In genomic region chr5:169158764-169159163, GRCh38 we compare ENCODE assay signal across 34 cellular contexts.
"Had no signal": no experiment of that assay in that cellular context is flagged by ENCODE, and none has a peak within 500 bp of the region (broad histone marks: within the 10 kb centered on the region; RNA-seq: fewer than 3 reads in every experiment).

No MANE protein-coding gene starts in this region.

- H3K4me3 ChIP-seq: MG63 had no signal

- DNase-seq: Kasumi-1, MG63, MM.1S, MV-4-11, NCI-H1048, NCI-H1092, NCI-H1092 treated with DMSO at 0.1 percent for 48 hours, NCI-H1105, NCI-H1105 treated with DMSO at 0.1 percent for 48 hours, NCI-H1417, NCI-H1417 treated with DMSO at 0.1 percent for 48 hours, NCI-H1436, NCI-H1436 treated with DMSO at 0.1 percent for 48 hours, NCI-H146, NCI-H1694, NCI-H1694 treated with DMSO at 0.1 percent for 48 hours, NCI-H187, NCI-H187 treated with DMSO at 0.1 percent for 48 hours, NCI-H1930, NCI-H2029, NCI-H2029 treated with DMSO at 0.1 percent for 48 hours, NCI-H2081, NCI-H2081 treated with DMSO at 0.1 percent for 48 hours, NCI-H2107, NCI-H2171, NCI-H2171 treated with DMSO at 0.1 percent for 48 hours, NCI-H2227 treated with DMSO at 0.1 percent for 48 hours, NCI-H226, NCI-H345, NCI-H446, NCI-H446 treated with DMSO at 0.1 percent for 48 hours, NCI-H510A, NCI-H510A treated with DMSO at 0.1 percent for 48 hours, NCI-H524 had no signal

- H3K36me3 ChIP-seq: MG63 had no signal

- H3K27me3 ChIP-seq: MG63 had no signal
